27 cellular contexts compared by ENCODE assay signal in the genomic region with DNA sequence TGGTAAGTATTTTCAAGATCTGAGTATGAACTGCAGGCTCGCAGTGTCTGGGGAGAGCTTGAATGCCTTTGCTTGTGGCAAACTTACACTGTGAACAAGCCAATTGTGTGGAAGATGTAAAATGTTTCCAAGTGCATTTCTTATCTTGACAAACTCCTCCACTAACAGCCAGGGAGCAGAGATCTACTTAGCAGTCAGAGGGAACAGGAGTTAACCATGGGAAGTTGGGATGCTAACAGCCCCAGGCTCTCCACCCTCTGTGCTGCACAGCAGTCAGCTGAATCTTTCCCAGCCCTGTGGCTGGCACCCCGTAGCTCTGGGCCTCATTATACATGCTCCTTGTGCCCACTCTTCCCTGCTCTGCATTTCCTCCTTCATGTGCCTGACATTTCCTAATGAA.
DNase-seq lines count a peak whose midpoint lies in the region; ATAC-seq, FAIRE-seq and TF ChIP-seq lines count a peak whose summit lies in the region.
"Had no signal": no experiment of that assay in that cellular context is flagged by ENCODE, and none has a peak within 500 bp of the region (broad histone marks: within the 10 kb centered on the region; RNA-seq: fewer than 3 reads in every experiment).

No MANE protein-coding gene starts in this region.

- H3K36me3 ChIP-seq in GM23338 (ENCODE audit: insufficient read depth) (no peaks in the 10 kb centered on the region), SK-N-MC (ENCODE audit: insufficient read depth, low read length) (no peaks in the 10 kb centered on the region)
- no peaks in the 10 kb centered on the region for H3K36me3 ChIP-seq in effector memory CD4-positive, alpha-beta T cell (ENCODE audit: control insufficient read depth, insufficient read depth, low read length)
- H3K36me3 ChIP-seq: BLaER1 treated with 17β-estradiol and CSF1 and Interleukin-3, amounts not matched to agents 10 nM and 100 nM; Peyer's patch; SJSA1 had no signal

- no peaks in the 10 kb centered on the region for H3F3A ChIP-seq in GM23338 (replicated peaks; ENCODE audit: low read depth)

- H2AFZ ChIP-seq in GM23338: no peak overlapping the region

- TF ChIP-seq CTCF in GM23338 (conservative IDR thresholded peaks at IDR 0.05; ENCODE audit: low read depth in 2 of 2): no peak

- no peak overlapping the region for H3K4me3 ChIP-seq in GM23338
- H3K4me3 ChIP-seq in SK-N-MC: peak overlapping the region; percentile 54
- no peak overlapping the region for H3K4me3 ChIP-seq in effector memory CD4-positive, alpha-beta T cell (ENCODE audit: insufficient read depth, low read depth, low read length, poor library complexity, severe bottlenecking)
- H3K4me3 ChIP-seq: BLaER1 treated with 17β-estradiol and CSF1 and Interleukin-3, amounts not matched to agents 10 nM and 100 nM; K562; Peyer's patch; SJSA1 had no signal

- H3K9ac ChIP-seq in SK-N-MC (ENCODE audit: insufficient read length): no peak overlapping the region
- H3K9ac ChIP-seq: BLaER1 treated with 17β-estradiol and CSF1 and Interleukin-3, amounts not matched to agents 10 nM and 100 nM had no signal

- no peaks in the 10 kb centered on the region for H3K4me1 ChIP-seq in GM23338 (ENCODE audit: insufficient read depth)
- H3K4me1 ChIP-seq in effector memory CD4-positive, alpha-beta T cell (ENCODE audit: control insufficient read depth, insufficient read depth, low read length, poor library complexity, severe bottlenecking): no peaks in the 10 kb centered on the region
- H3K4me1 ChIP-seq: BLaER1 treated with 17β-estradiol and CSF1 and Interleukin-3, amounts not matched to agents 10 nM and 100 nM; Peyer's patch; SJSA1 had no signal

- no peaks in the 10 kb centered on the region for H3K79me2 ChIP-seq in GM23338 (replicated peaks; ENCODE audit: insufficient read depth)

- DNase-seq in GM23338 (ENCODE audit: low spot score) (no peak), SK-N-MC (ENCODE audit: low read depth, low spot score) (peak; percentile 85), iPS-NIHi7 (ENCODE audit: extremely low spot score) (peak; percentile 32), urothelium cell line (ENCODE audit: low spot score) (no peak)
- DNase-seq in effector memory CD4-positive, alpha-beta T cell: no peak
- DNase-seq: ACHN; CD8-positive, alpha-beta T cell; DMS153; GDM1; MM.1S; NCI-H1048; NCI-H1417 treated with DMSO at 0.1 percent for 48 hours; NCI-H1930; NCI-H2171 treated with DMSO at 0.1 percent for 48 hours; NCI-H446; NCI-H526; Peyer's patch had no signal

- H3K9me3 ChIP-seq in SK-N-MC (ENCODE audit: low read depth, low read length): no peaks in the 10 kb centered on the region
- no peaks in the 10 kb centered on the region for H3K9me3 ChIP-seq in effector memory CD4-positive, alpha-beta T cell (ENCODE audit: control insufficient read depth, low read length)
- H3K9me3 ChIP-seq: BLaER1 treated with 17β-estradiol and CSF1 and Interleukin-3, amounts not matched to agents 10 nM and 100 nM; Peyer's patch; SJSA1 had no signal

- no peaks in the 10 kb centered on the region for H3K27me3 Mint-ChIP-seq in GM23338 (ENCODE audit: insufficient read depth, low read depth, poor library complexity)

- no peaks in the 10 kb centered on the region; the same call in 2 of the 3 replicates for H3K9me3 Mint-ChIP-seq in GM23338

- H3K27me3 ChIP-seq in GM23338 (ENCODE audit: insufficient read depth): no peaks in the 10 kb centered on the region
- H3K27me3 ChIP-seq in effector memory CD4-positive, alpha-beta T cell (replicated peaks; ENCODE audit: control insufficient read depth, insufficient read depth, low read length, poor library complexity, severe bottlenecking): no peaks in the 10 kb centered on the region
- H3K27me3 ChIP-seq: BLaER1 treated with 17β-estradiol and CSF1 and Interleukin-3, amounts not matched to agents 10 nM and 100 nM; Peyer's patch had no signal

- no peak overlapping the region for H3K4me3 Mint-ChIP-seq in GM23338
- H3K4me3 Mint-ChIP-seq: CD8-positive, alpha-beta T cell had no signal

- H3K27ac ChIP-seq in GM23338 (ENCODE audit: low read depth) (no peak overlapping the region), SK-N-MC (no peak overlapping the region)
- H3K27ac ChIP-seq in effector memory CD4-positive, alpha-beta T cell (ENCODE audit: insufficient read depth, low read length, poor library complexity, severe bottlenecking): no peak overlapping the region
- H3K27ac ChIP-seq: BLaER1 treated with 17β-estradiol and CSF1 and Interleukin-3, amounts not matched to agents 10 nM and 100 nM; HL-60; Peyer's patch; SJSA1 had no signal

- H3K9me2 ChIP-seq in GM23338 (ENCODE audit: insufficient read depth): peaks cover 11% of the 10 kb centered on the region

- peak; percentile 30 for FAIRE-seq in urothelium cell line (lab: Jason Lieb, UNC)
- FAIRE-seq: GM18507, GM19239, H54, HepG2, K562 had no signal

- no peak overlapping the region for H3K27ac Mint-ChIP-seq in GM23338
- H3K27ac Mint-ChIP-seq: CD8-positive, alpha-beta T cell had no signal

- no peaks in the 10 kb centered on the region; the same call in 2 of the 3 replicates for H3K36me3 Mint-ChIP-seq in GM23338 (ENCODE audit: low read depth)
- H3K36me3 Mint-ChIP-seq: CD8-positive, alpha-beta T cell had no signal

- H4K20me1 ChIP-seq in GM23338 (replicated peaks; ENCODE audit: insufficient read depth): no peaks in the 10 kb centered on the region
- H4K20me1 ChIP-seq: BLaER1 treated with 17β-estradiol and CSF1 and Interleukin-3, amounts not matched to agents 10 nM and 100 nM had no signal

- H3K4me1 Mint-ChIP-seq in GM23338: peaks cover 2% of the 10 kb centered on the region; the same call in 1 of the 3 replicates

- ATAC-seq in GM23338 (peak; percentile 61), GM18870 (IDR thresholded peaks at IDR 0.05; ENCODE audit: unreplicated experiment) (no peak), HG02870 (IDR thresholded peaks at IDR 0.05; ENCODE audit: unreplicated experiment) (no peak)
- ATAC-seq: CD8-positive, alpha-beta T cell; HepG2; K562 had no signal

- no peak overlapping the region for H3K4me2 ChIP-seq in GM23338
- H3K4me2 ChIP-seq: BLaER1 treated with 17β-estradiol and CSF1 and Interleukin-3, amounts not matched to agents 10 nM and 100 nM had no signal

TF ChIP-seq in GM23338, 12 proteins besides CTCF, POLR2A, EP300 and RAD21 (continues in another document):
- no peak for TF ChIP-seq ZNF331 (CRISPR knock-in tag; IDR thresholded peaks at IDR 0.05; ENCODE audit: low read depth)
- TF ChIP-seq, protein P1, sequence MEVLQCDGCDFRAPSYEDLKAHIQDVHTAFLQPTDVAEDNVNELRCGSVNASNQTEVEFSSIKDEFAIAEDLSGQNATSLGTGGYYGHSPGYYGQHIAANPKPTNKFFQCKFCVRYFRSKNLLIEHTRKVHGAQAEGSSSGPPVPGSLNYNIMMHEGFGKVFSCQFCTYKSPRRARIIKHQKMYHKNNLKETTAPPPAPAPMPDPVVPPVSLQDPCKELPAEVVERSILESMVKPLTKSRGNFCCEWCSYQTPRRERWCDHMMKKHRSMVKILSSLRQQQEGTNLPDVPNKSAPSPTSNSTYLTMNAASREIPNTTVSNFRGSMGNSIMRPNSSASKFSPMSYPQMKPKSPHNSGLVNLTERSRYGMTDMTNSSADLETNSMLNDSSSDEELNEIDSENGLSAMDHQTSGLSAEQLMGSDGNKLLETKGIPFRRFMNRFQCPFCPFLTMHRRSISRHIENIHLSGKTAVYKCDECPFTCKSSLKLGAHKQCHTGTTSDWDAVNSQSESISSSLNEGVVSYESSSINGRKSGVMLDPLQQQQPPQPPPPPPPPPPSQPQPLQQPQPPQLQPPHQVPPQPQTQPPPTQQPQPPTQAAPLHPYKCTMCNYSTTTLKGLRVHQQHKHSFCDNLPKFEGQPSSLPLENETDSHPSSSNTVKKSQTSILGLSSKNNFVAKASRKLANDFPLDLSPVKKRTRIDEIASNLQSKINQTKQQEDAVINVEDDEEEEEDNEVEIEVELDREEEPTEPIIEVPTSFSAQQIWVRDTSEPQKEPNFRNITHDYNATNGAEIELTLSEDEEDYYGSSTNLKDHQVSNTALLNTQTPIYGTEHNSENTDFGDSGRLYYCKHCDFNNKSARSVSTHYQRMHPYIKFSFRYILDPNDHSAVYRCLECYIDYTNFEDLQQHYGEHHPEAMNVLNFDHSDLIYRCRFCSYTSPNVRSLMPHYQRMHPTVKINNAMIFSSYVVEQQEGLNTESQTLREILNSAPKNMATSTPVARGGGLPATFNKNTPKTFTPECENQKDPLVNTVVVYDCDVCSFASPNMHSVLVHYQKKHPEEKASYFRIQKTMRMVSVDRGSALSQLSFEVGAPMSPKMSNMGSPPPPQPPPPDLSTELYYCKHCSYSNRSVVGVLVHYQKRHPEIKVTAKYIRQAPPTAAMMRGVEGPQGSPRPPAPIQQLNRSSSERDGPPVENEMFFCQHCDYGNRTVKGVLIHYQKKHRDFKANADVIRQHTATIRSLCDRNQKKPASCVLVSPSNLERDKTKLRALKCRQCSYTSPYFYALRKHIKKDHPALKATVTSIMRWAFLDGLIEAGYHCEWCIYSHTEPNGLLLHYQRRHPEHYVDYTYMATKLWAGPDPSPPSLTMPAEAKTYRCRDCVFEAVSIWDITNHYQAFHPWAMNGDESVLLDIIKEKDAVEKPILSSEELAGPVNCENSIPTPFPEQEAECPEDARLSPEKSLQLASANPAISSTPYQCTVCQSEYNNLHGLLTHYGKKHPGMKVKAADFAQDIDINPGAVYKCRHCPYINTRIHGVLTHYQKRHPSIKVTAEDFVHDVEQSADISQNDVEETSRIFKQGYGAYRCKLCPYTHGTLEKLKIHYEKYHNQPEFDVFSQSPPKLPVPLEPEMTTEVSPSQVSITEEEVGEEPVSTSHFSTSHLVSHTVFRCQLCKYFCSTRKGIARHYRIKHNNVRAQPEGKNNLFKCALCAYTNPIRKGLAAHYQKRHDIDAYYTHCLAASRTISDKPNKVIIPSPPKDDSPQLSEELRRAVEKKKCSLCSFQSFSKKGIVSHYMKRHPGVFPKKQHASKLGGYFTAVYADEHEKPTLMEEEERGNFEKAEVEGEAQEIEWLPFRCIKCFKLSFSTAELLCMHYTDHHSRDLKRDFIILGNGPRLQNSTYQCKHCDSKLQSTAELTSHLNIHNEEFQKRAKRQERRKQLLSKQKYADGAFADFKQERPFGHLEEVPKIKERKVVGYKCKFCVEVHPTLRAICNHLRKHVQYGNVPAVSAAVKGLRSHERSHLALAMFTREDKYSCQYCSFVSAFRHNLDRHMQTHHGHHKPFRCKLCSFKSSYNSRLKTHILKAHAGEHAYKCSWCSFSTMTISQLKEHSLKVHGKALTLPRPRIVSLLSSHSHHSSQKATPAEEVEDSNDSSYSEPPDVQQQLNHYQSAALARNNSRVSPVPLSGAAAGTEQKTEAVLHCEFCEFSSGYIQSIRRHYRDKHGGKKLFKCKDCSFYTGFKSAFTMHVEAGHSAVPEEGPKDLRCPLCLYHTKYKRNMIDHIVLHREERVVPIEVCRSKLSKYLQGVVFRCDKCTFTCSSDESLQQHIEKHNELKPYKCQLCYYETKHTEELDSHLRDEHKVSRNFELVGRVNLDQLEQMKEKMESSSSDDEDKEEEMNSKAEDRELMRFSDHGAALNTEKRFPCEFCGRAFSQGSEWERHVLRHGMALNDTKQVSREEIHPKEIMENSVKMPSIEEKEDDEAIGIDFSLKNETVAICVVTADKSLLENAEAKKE (CRISPR knock-in tag; IDR thresholded peaks at IDR 0.05): no peak

Comparison
In these comparisons a context has a peak if more than half of its experiments do, and no peak if none do; other contexts are left out.
1. DNase-seq: peak in SK-N-MC (single experiment) and iPS-NIHi7 (single experiment); none in GM23338 (single experiment), urothelium cell line (single experiment) and effector memory CD4-positive, alpha-beta T cell (0 of 3).